In genomic region chr7:23114854-23115253, GRCh38 we compare ENCODE assay signal across 20 cellular contexts. TPM values are rescaled to one million over a fixed set of nuclear protein-coding genes. Genes with fewer than 3 reads are reported as not detected.
DNase-seq lines count a peak whose midpoint lies in the region; ATAC-seq and TF ChIP-seq lines count a peak whose summit lies in the region.
"Had no signal": no experiment of that assay in that cellular context is flagged by ENCODE, and none has a peak within 500 bp of the region (broad histone marks: within the 10 kb centered on the region; RNA-seq: fewer than 3 reads in every experiment).

No MANE protein-coding gene starts in this region.

- peak overlapping the region; percentile 47 for H3K27ac ChIP-seq in right cardiac atrium (ENCODE audit: low read length)
- H3K27ac ChIP-seq in heart left ventricle = peak overlapping the region in 1 of 12 donors; percentile 9
- peak overlapping the region; percentile 14 for H3K27ac ChIP-seq in iPS-18a (ENCODE audit: low read length)
- H3K27ac ChIP-seq: HL-60, PC-9 had no signal

- no peak for ATAC-seq in right cardiac atrium
- no peak for ATAC-seq in heart left ventricle
- no peak for ATAC-seq in GM18873 (IDR thresholded peaks at IDR 0.05; ENCODE audit: low FRiP score, unreplicated experiment)
- ATAC-seq: activated CD8-positive, alpha-beta memory T cell treated with anti-CD3 and anti-CD28 coated beads, Interleukin-2, amount 10 ng/mL, durations not matched to agents 7 days and 5 days; T-helper 17 cell had no signal

- peaks cover 20% of the 10 kb centered on the region for H3K4me1 Mint-ChIP-seq in mesothelial cell of epicardium
- H3K4me1 Mint-ChIP-seq: activated naive CD4-positive, alpha-beta T cell treated with anti-CD3 and anti-CD28 coated beads, Interleukin-2, amount 10 ng/mL, durations not matched to agents 7 days and 5 days had no signal

- H3K27ac Mint-ChIP-seq in mesothelial cell of epicardium = no peak overlapping the region
- H3K27ac Mint-ChIP-seq: activated CD4-positive, alpha-beta T cell treated with anti-CD3 and anti-CD28 coated beads, Interleukin-2, amount 10 ng/mL, durations not matched to agents 24 days and 14 days; activated CD8-positive, alpha-beta memory T cell treated with anti-CD3 and anti-CD28 coated beads, Interleukin-2, amount 10 ng/mL, durations not matched to agents 7 days and 5 days; activated naive CD4-positive, alpha-beta T cell treated with anti-CD3 and anti-CD28 coated beads, Interleukin-2, amount 10 ng/mL, durations not matched to agents 7 days and 5 days; T-helper 17 cell had no signal

- H3K27me3 ChIP-seq in right cardiac atrium (ENCODE audit: control insufficient read depth, insufficient read depth) = no peaks in the 10 kb centered on the region
- H3K27me3 ChIP-seq in heart left ventricle = no peaks in the 10 kb centered on the region
- H3K27me3 ChIP-seq in adipocyte (replicated peaks; ENCODE audit: control insufficient read depth, insufficient read depth, low read length) = no peaks in the 10 kb centered on the region
- H3K27me3 ChIP-seq in iPS-18a (ENCODE audit: control insufficient read depth, insufficient read depth, low read length) = no peaks in the 10 kb centered on the region

- TF ChIP-seq CTCF in heart left ventricle (IDR thresholded peaks at IDR 0.05) (no peak), mesothelial cell of epicardium (IDR thresholded peaks at IDR 0.05; ENCODE audit: unreplicated experiment) (no peak)

- H3K36me3 ChIP-seq in heart left ventricle (peaks cover 0 to 9% (median 0%) of the 10 kb centered on the region in 9 donors), adipocyte (ENCODE audit: control insufficient read depth, insufficient read depth, low read length, severe bottlenecking) (no peaks in the 10 kb centered on the region), iPS-18a (ENCODE audit: control insufficient read depth, low read depth, low read length) (no peaks in the 10 kb centered on the region)

- DNase-seq in right cardiac atrium (no peak), heart left ventricle (no peak), adipocyte (ENCODE audit: low read depth) (peak; percentile 44), mesothelial cell of epicardium (ENCODE audit: low spot score in 2 of 2, unreplicated experiment in 2 of 2) (no peak), NCI-H1105 treated with DMSO at 0.1 percent for 48 hours (lab: John Stamatoyannopoulos, UW) (no peak)
- DNase-seq in NK-92 treated with Interleukin-12 subunit alpha and Interleukin-12 subunit beta, amount 100 ng/mL, for 24 hours (lab: John Stamatoyannopoulos, UW) = no peak
- DNase-seq: activated CD4-positive, alpha-beta T cell treated with anti-CD3 and anti-CD28 coated beads, Interleukin-2, amount 10 ng/mL, durations not matched to agents 24 days and 14 days; activated CD8-positive, alpha-beta memory T cell treated with anti-CD3 and anti-CD28 coated beads, Interleukin-2, amount 10 ng/mL, durations not matched to agents 7 days and 5 days; activated naive CD4-positive, alpha-beta T cell treated with anti-CD3 and anti-CD28 coated beads, Interleukin-2, amount 10 ng/mL, durations not matched to agents 7 days and 5 days; C1 segment of cervical spinal cord; GOT3; NCI-H146; NCI-H774; occipital lobe; PC-9; T-helper 17 cell; trophoblast cell had no signal

- H3K9me3 Mint-ChIP-seq in mesothelial cell of epicardium = no peaks in the 10 kb centered on the region
- H3K9me3 Mint-ChIP-seq: activated CD4-positive, alpha-beta T cell treated with anti-CD3 and anti-CD28 coated beads, Interleukin-2, amount 10 ng/mL, durations not matched to agents 24 days and 14 days; activated naive CD4-positive, alpha-beta T cell treated with anti-CD3 and anti-CD28 coated beads, Interleukin-2, amount 10 ng/mL, durations not matched to agents 7 days and 5 days had no signal

- H3K27me3 Mint-ChIP-seq in mesothelial cell of epicardium (ENCODE audit: low read depth) = no peaks in the 10 kb centered on the region
- H3K27me3 Mint-ChIP-seq: activated CD4-positive, alpha-beta T cell treated with anti-CD3 and anti-CD28 coated beads, Interleukin-2, amount 10 ng/mL, durations not matched to agents 24 days and 14 days; activated CD8-positive, alpha-beta memory T cell treated with anti-CD3 and anti-CD28 coated beads, Interleukin-2, amount 10 ng/mL, durations not matched to agents 7 days and 5 days; activated naive CD4-positive, alpha-beta T cell treated with anti-CD3 and anti-CD28 coated beads, Interleukin-2, amount 10 ng/mL, durations not matched to agents 7 days and 5 days; T-helper 17 cell had no signal

- TF ChIP-seq POLR2A in heart left ventricle (IDR thresholded peaks at IDR 0.05) = no peak

- WGBS in right cardiac atrium = 62% methylated on average over 3 of the region's 3 CpGs
- WGBS in heart left ventricle, 4 donors = 59 to 76% (median 64%) methylated on average over 3 of the region's 3 CpGs

- H3K9me3 ChIP-seq in right cardiac atrium (ENCODE audit: control insufficient read depth, low read length) (no peaks in the 10 kb centered on the region), heart left ventricle (no peaks in the 10 kb centered on the region), adipocyte (ENCODE audit: control insufficient read depth, low read length) (no peaks in the 10 kb centered on the region), iPS-18a (ENCODE audit: control insufficient read depth, low read depth, low read length) (no peaks in the 10 kb centered on the region)

- H3K36me3 Mint-ChIP-seq in mesothelial cell of epicardium = peaks cover 4% of the 10 kb centered on the region
- H3K36me3 Mint-ChIP-seq: activated CD8-positive, alpha-beta memory T cell treated with anti-CD3 and anti-CD28 coated beads, Interleukin-2, amount 10 ng/mL, durations not matched to agents 7 days and 5 days; activated naive CD4-positive, alpha-beta T cell treated with anti-CD3 and anti-CD28 coated beads, Interleukin-2, amount 10 ng/mL, durations not matched to agents 7 days and 5 days had no signal

- H3K4me3 Mint-ChIP-seq in mesothelial cell of epicardium = no peak overlapping the region
- H3K4me3 Mint-ChIP-seq: activated CD4-positive, alpha-beta T cell treated with anti-CD3 and anti-CD28 coated beads, Interleukin-2, amount 10 ng/mL, durations not matched to agents 24 days and 14 days; activated CD8-positive, alpha-beta memory T cell treated with anti-CD3 and anti-CD28 coated beads, Interleukin-2, amount 10 ng/mL, durations not matched to agents 7 days and 5 days; activated naive CD4-positive, alpha-beta T cell treated with anti-CD3 and anti-CD28 coated beads, Interleukin-2, amount 10 ng/mL, durations not matched to agents 7 days and 5 days; T-helper 17 cell had no signal

- intact Hi-C loops in right cardiac atrium (cut with DNase I) (no loop called here), heart left ventricle (cut with DNase I) (no loop called here)

- no peak overlapping the region for H3K4me3 ChIP-seq in right cardiac atrium (ENCODE audit: low read length)
- no peak overlapping the region for H3K4me3 ChIP-seq in heart left ventricle
- no peak overlapping the region for H3K4me3 ChIP-seq in adipocyte (ENCODE audit: low read length)
- H3K4me3 ChIP-seq in iPS-18a (ENCODE audit: low read length) = no peak overlapping the region
- H3K4me3 ChIP-seq: PC-9 had no signal

- H3K9ac ChIP-seq in adipocyte (ENCODE audit: low read length) = no peak overlapping the region
- H3K9ac ChIP-seq in iPS-18a (ENCODE audit: low read length) = no peak overlapping the region

- H3K4me1 ChIP-seq in right cardiac atrium (ENCODE audit: control insufficient read depth, insufficient read depth, low read length) (peaks cover under 1% of the 10 kb centered on the region), heart left ventricle (peaks cover 0 to 95% (median 20%) of the 10 kb centered on the region in 12 donors), adipocyte (ENCODE audit: control insufficient read depth, insufficient read depth, low read length) (peaks cover 32% of the 10 kb centered on the region), iPS-18a (ENCODE audit: control insufficient read depth, low read depth, low read length) (peaks cover 61% of the 10 kb centered on the region)

RNA-seq across cellular contexts. Expression of gene KLHL7, which starts 9.3 kb away (rescaled TPM):
- total RNA-seq in right cardiac atrium (100 to 1,000 TPM in 1 of 4 donors, 10 to 100 TPM in 3; 68.8 to 106 (median 83.2) TPM), heart left ventricle (100 to 1,000 TPM in 8 of 9 donors, 10 to 100 TPM in 1; 63.4 to 159 (median 120) TPM), mesothelial cell of epicardium (44.0 to 48.3 TPM (median 45.7 TPM) in 3 replicates)
- polyA plus RNA-seq in right cardiac atrium (61.7 TPM), heart left ventricle (10 to 100 TPM; 48.0 to 60.7 TPM)
